Comparison of ENCODE assay signal across 1 cellular context in genomic region chr14:60544659-60545058, GRCh38.
TF ChIP-seq lines count a peak whose summit lies in the region.

No MANE protein-coding gene starts in this region.

TF ChIP-seq in GM12878, 131 proteins besides CTCF, POLR2A, EP300 and RAD21:
- TF ChIP-seq CBX3 (IDR thresholded peaks at IDR 0.05; ENCODE audit: borderline replicate concordance, low read depth) (no peak), JUNB (IDR thresholded peaks at IDR 0.05) (peak; percentile 59), RUNX3 (IDR thresholded peaks at IDR 0.05; ENCODE audit: low read length) (peak; percentile 44), SPI1 (IDR thresholded peaks at IDR 0.05; ENCODE audit: borderline replicate concordance, insufficient read depth, low read depth, low read length) (peak; percentile 68; the same call in 1 of the 2 replicates), NFIC (IDR thresholded peaks at IDR 0.05; ENCODE audit: low read depth, low read length) (peak; percentile 26; the same call in 1 of the 2 replicates), CHD1 (IDR thresholded peaks at IDR 0.05; ENCODE audit: low read depth, low read length) (no peak), IRF4 (IDR thresholded peaks at IDR 0.05; ENCODE audit: low read depth, low read length) (peak; percentile 65; the same call in 1 of the 2 replicates)
